ENCODE assay signal across 18 cellular contexts in genomic region chr3:33722626-33723370, GRCh38. TPM values are rescaled to one million over a fixed set of nuclear protein-coding genes. Genes with fewer than 3 reads are reported as not detected.
DNase-seq lines count a peak whose midpoint lies in the region; ATAC-seq and TF ChIP-seq lines count a peak whose summit lies in the region.
"Had no signal": no experiment of that assay in that cellular context is flagged by ENCODE, and none has a peak within 500 bp of the region (broad histone marks: within the 10 kb centered on the region; RNA-seq: fewer than 3 reads in every experiment).

No MANE protein-coding gene starts in this region.

- peak overlapping the region; percentile 27 for H3K4me2 ChIP-seq in fibroblast of lung (ENCODE audit: extremely low read depth, insufficient read depth, low read length)

- H3K9me3 ChIP-seq in SJSA1 (replicated peaks) (no peaks in the 10 kb centered on the region), fibroblast of lung (ENCODE audit: control insufficient read depth, insufficient read depth, low read depth, low read length) (no peaks in the 10 kb centered on the region), A673 (ENCODE audit: low read depth, low read length, poor library complexity, severe bottlenecking) (no peaks in the 10 kb centered on the region), stomach (no peaks in the 10 kb centered on the region)
- H3K9me3 ChIP-seq: MG63, neutrophil had no signal

- peaks cover 2% of the 10 kb centered on the region; the same call in 1 of the 2 replicates for H3K36me3 ChIP-seq in SJSA1
- no peaks in the 10 kb centered on the region for H3K36me3 ChIP-seq in fibroblast of lung (ENCODE audit: control insufficient read depth, insufficient read depth, low read length)
- no peaks in the 10 kb centered on the region for H3K36me3 ChIP-seq in A673 (ENCODE audit: insufficient read depth, low read length, poor library complexity, severe bottlenecking)
- H3K36me3 ChIP-seq in stomach, result no peaks in the 10 kb centered on the region
- H3K36me3 ChIP-seq: MG63, neutrophil had no signal

- peaks cover 25% of the 10 kb centered on the region for H3K4me1 ChIP-seq in SJSA1 (replicated peaks)
- H3K4me1 ChIP-seq in fibroblast of lung (ENCODE audit: control insufficient read depth, extremely low read depth, insufficient read depth, low read length), result peaks cover 4% of the 10 kb centered on the region
- peaks cover 5% of the 10 kb centered on the region for H3K4me1 ChIP-seq in A673 (ENCODE audit: insufficient read depth, low read length, poor library complexity, severe bottlenecking)
- peaks cover 0 to 8% (median 4%) of the 10 kb centered on the region in 4 donors for H3K4me1 ChIP-seq in stomach

- H2AFZ ChIP-seq in fibroblast of lung (ENCODE audit: low read length), result no peak overlapping the region

- no peak for ATAC-seq in activated naive CD8-positive, alpha-beta T cell treated with anti-CD3 and anti-CD28 coated beads, Interleukin-2, amount 50 U/mL, for 24 hours

- H3K4me1 Mint-ChIP-seq in activated naive CD8-positive, alpha-beta T cell treated with anti-CD3 and anti-CD28 coated beads, Interleukin-2, amount 50 U/mL, for 24 hours, result peaks cover 10% of the 10 kb centered on the region
- H3K4me1 Mint-ChIP-seq: central memory CD8-positive, alpha-beta T cell had no signal

- H4K20me1 ChIP-seq in fibroblast of lung (ENCODE audit: control insufficient read depth, extremely low read depth, insufficient read depth, low read length), result no peaks in the 10 kb centered on the region

- no peak overlapping the region for H3K9ac ChIP-seq in fibroblast of lung (ENCODE audit: insufficient read depth, low read length)

- WGBS in stomach, 5 donors, result 50 to 55% (median 50%) methylated on average over 2 of the region's 2 CpGs

- TF ChIP-seq EP300 in stomach (IDR thresholded peaks at IDR 0.05), result no peak

- H3K4me3 ChIP-seq in SJSA1 (no peak overlapping the region), fibroblast of lung (replicated peaks in 1 of 4; ENCODE audit: control extremely low read depth in 1 of 4, insufficient read depth in 1 of 4, low read depth in 3 of 4, low read length in 4 of 4) (no peak overlapping the region), retinal pigment epithelial cell (ENCODE audit: low read length) (peak overlapping the region; percentile 7), A673 (ENCODE audit: low read depth, low read length, poor library complexity, severe bottlenecking) (no peak overlapping the region), stomach (no peak overlapping the region)
- H3K4me3 ChIP-seq: MG63 had no signal

- no peaks in the 10 kb centered on the region for H3K36me3 Mint-ChIP-seq in activated naive CD8-positive, alpha-beta T cell treated with anti-CD3 and anti-CD28 coated beads, Interleukin-2, amount 50 U/mL, for 24 hours (ENCODE audit: low read depth)
- H3K36me3 Mint-ChIP-seq: CD4-positive, CD25-positive, alpha-beta regulatory T cell had no signal

- no TSS peak for BruUV-seq in A673 (replicated peaks; lab: Mats Ljungman, UMichigan)

- H3K27me3 Mint-ChIP-seq in activated naive CD8-positive, alpha-beta T cell treated with anti-CD3 and anti-CD28 coated beads, Interleukin-2, amount 50 U/mL, for 24 hours, result peaks cover 1% of the 10 kb centered on the region

- TF ChIP-seq CTCF in fibroblast of lung (conservative IDR thresholded peaks at IDR 0.05 in 1 of 2, IDR thresholded peaks at IDR 0.05 in 1 of 2; ENCODE audit: low read depth in 1 of 2, low read length in 2 of 2), result no peak
- no peak for TF ChIP-seq CTCF in retinal pigment epithelial cell (conservative IDR thresholded peaks at IDR 0.05; ENCODE audit: low read depth, low read length)
- no peak for TF ChIP-seq CTCF in A673 (conservative IDR thresholded peaks at IDR 0.05; ENCODE audit: low read depth, low read length)
- TF ChIP-seq CTCF in GM10266 (IDR thresholded peaks at IDR 0.05; ENCODE audit: control insufficient read depth, insufficient read depth, low read depth, missing control alignments), result no peak
- no peak for TF ChIP-seq CTCF in stomach (IDR thresholded peaks at IDR 0.05)

- POLR2A ChIA-PET in A673 (lab: Charles Lee; ENCODE audit: low non-redundant PET), result no interaction called here

- H3K27ac Mint-ChIP-seq in activated naive CD8-positive, alpha-beta T cell treated with anti-CD3 and anti-CD28 coated beads, Interleukin-2, amount 50 U/mL, for 24 hours, result no peak overlapping the region
- H3K27ac Mint-ChIP-seq: CD4-positive, CD25-positive, alpha-beta regulatory T cell; T-helper 1 cell treated with Interleukin-12 subunit alpha and Interleukin-12 subunit beta and Interleukin-4 antibody, amounts not matched to agents 30 μg/mL and 1 μg/mL, for 36 hours had no signal

- H3K27ac ChIP-seq in SJSA1 (peak overlapping the region; percentile 71), fibroblast of lung (ENCODE audit: insufficient read depth, low read length) (no peak overlapping the region), A673 (ENCODE audit: low read depth, low read length, poor library complexity, severe bottlenecking) (no peak overlapping the region), stomach (no peak overlapping the region)
- H3K27ac ChIP-seq: neutrophil had no signal

- DNase-seq in EL (peak; percentile 29), SJSA1 (ENCODE audit: low read depth in 1 of 2, low spot score in 2 of 2) (peak in 1 of 2 experiments; percentile 41), fibroblast of lung (ENCODE audit: low read depth in 2 of 2) (peak; percentile 42 to 65), retinal pigment epithelial cell (ENCODE audit: low read depth) (peak; percentile 26), A673 (ENCODE audit: low spot score) (no peak), GM10266 (ENCODE audit: extremely low spot score) (no peak), stomach (no peak)
- no peak for DNase-seq in activated naive CD8-positive, alpha-beta T cell treated with anti-CD3 and anti-CD28 coated beads, Interleukin-2, amount 50 U/mL, for 24 hours
- DNase-seq: activated CD4-positive, CD25-positive, alpha-beta regulatory T cell; CD4-positive, CD25-positive, alpha-beta regulatory T cell; mesendoderm; MG63; NCI-H1930; NCI-H774; stimulated activated CD4-positive, alpha-beta T cell treated with anti-CD3 and anti-CD28 coated beads, Interleukin-12 subunit alpha, Interleukin-12 subunit beta, amount 100 ng/mL, for 4 hours had no signal

- H3K79me2 ChIP-seq in fibroblast of lung (ENCODE audit: control insufficient read depth, insufficient read depth, low read length), result no peaks in the 10 kb centered on the region

- CTCF ChIA-PET in A673 (lab: Charles Lee), result no interaction called here

- no peaks in the 10 kb centered on the region for H3K27me3 ChIP-seq in SJSA1 (replicated peaks)
- H3K27me3 ChIP-seq in fibroblast of lung (ENCODE audit: control insufficient read depth, insufficient read depth, low read length), result no peaks in the 10 kb centered on the region
- no peaks in the 10 kb centered on the region for H3K27me3 ChIP-seq in A673 (replicated peaks; ENCODE audit: insufficient read depth, low read depth, low read length, poor library complexity)
- no peaks in the 10 kb centered on the region for H3K27me3 ChIP-seq in stomach
- H3K27me3 ChIP-seq: MG63, neutrophil had no signal

- no peaks in the 10 kb centered on the region for H3K9me3 Mint-ChIP-seq in activated naive CD8-positive, alpha-beta T cell treated with anti-CD3 and anti-CD28 coated beads, Interleukin-2, amount 50 U/mL, for 24 hours
- H3K9me3 Mint-ChIP-seq: central memory CD8-positive, alpha-beta T cell; T-helper 1 cell treated with Interleukin-12 subunit alpha and Interleukin-12 subunit beta and Interleukin-4 antibody, amounts not matched to agents 30 μg/mL and 1 μg/mL, for 36 hours had no signal

- H3K4me3 Mint-ChIP-seq in activated naive CD8-positive, alpha-beta T cell treated with anti-CD3 and anti-CD28 coated beads, Interleukin-2, amount 50 U/mL, for 24 hours, result no peak overlapping the region
- H3K4me3 Mint-ChIP-seq: CD4-positive, CD25-positive, alpha-beta regulatory T cell; central memory CD8-positive, alpha-beta T cell; T-helper 1 cell treated with Interleukin-12 subunit alpha and Interleukin-12 subunit beta and Interleukin-4 antibody, amounts not matched to agents 30 μg/mL and 1 μg/mL, for 36 hours had no signal

- intact Hi-C loops in A673 (cut with micrococcal nuclease; ENCODE audit: unreplicated experiment) (no loop called here), stomach (cut with DNase I; ENCODE audit: low total_unique reads) (loop anchor here (10.0 kb wide), 1 partner anchor 62 kb away; no protein-coding TSS in a partner anchor)

- TF ChIP-seq POLR2A in stomach (IDR thresholded peaks at IDR 0.05), result no peak

RNA-seq across cellular contexts. Expression of gene CLASP2, which starts 4.7 kb away (rescaled TPM):
- total RNA-seq in SJSA1 (2014; rRNA removed; shearing (Covaris generic)), result 36.8 and 51.2 TPM in 2 replicates
- 42.1 and 62.6 TPM in 2 replicates for total RNA-seq in fibroblast of lung
- 26.0 and 31.8 TPM in 2 replicates for polyA plus RNA-seq in fibroblast of lung
- 14.1 and 14.6 TPM in 2 replicates for polyA plus RNA-seq in fibroblast of lung (2012)
- polyA minus RNA-seq in fibroblast of lung (ENCODE audit: low replicate concordance), result 15.9 and 17.6 TPM in 2 replicates
- 67.4 and 74.6 TPM in 2 replicates for total RNA-seq in A673 (2021)
- 100 to 1,000 TPM in 2 of 5 donors, 10 to 100 TPM in 3; 40.8 to 136 (median 81.0) TPM for total RNA-seq in stomach
- 10 to 100 TPM in 1 of 3 donors, 1 to 10 TPM in 2; 6.3 to 13.1 (median 8.6) TPM for polyA plus RNA-seq in stomach

Comparison
In these comparisons a context has a peak if more than half of its experiments do, and no peak if none do; other contexts are left out.
1. DNase-seq: peak in EL (single experiment), fibroblast of lung (2 of 2) and retinal pigment epithelial cell (single experiment); none in activated naive CD8-positive, alpha-beta T cell treated with anti-CD3 and anti-CD28 coated beads, Interleukin-2, amount 50 U/mL, for 24 hours (single experiment), A673 (single experiment), GM10266 (single experiment) and stomach (single experiment).